ENCODE assay signal across 16 cellular contexts in genomic region chr6:15793826-15794225, GRCh38.
"Had no signal": no experiment of that assay in that cellular context is flagged by ENCODE, and none has a peak within 500 bp of the region (broad histone marks: within the 10 kb centered on the region; RNA-seq: fewer than 3 reads in every experiment).

No MANE protein-coding gene starts in this region.

- H3K27ac ChIP-seq: body of pancreas, colonic mucosa, epithelial cell of prostate, neural progenitor cell, stomach, vagina had no signal

- H3K27ac Mint-ChIP-seq: activated CD4-positive, alpha-beta T cell treated with anti-CD3 and anti-CD28 coated beads for 36 hours; activated naive CD4-positive, alpha-beta T cell treated with anti-CD3 and anti-CD28 coated beads for 36 hours; endodermal cell had no signal

- H3K9me3 ChIP-seq: body of pancreas, vagina had no signal

- H3K4me1 ChIP-seq: colonic mucosa, neural progenitor cell, vagina had no signal

- H3K27me3 Mint-ChIP-seq: progenitor cell of endocrine pancreas had no signal

- ATAC-seq: activated CD4-positive, alpha-beta T cell treated with anti-CD3 and anti-CD28 coated beads for 36 hours; body of pancreas had no signal

- H3K4me3 Mint-ChIP-seq: activated CD4-positive, alpha-beta T cell treated with anti-CD3 and anti-CD28 coated beads for 36 hours; activated naive CD4-positive, alpha-beta T cell treated with anti-CD3 and anti-CD28 coated beads for 36 hours; endodermal cell; neural progenitor cell had no signal

- DNase-seq: activated CD4-positive, alpha-beta T cell treated with anti-CD3 and anti-CD28 coated beads for 36 hours; activated CD4-positive, alpha-beta T cell treated with anti-CD3 and anti-CD28 coated beads, Interleukin-2, amount 50 U/mL, for 48 hours; activated naive CD4-positive, alpha-beta T cell treated with anti-CD3 and anti-CD28 coated beads for 36 hours; body of pancreas; central memory CD4-positive, alpha-beta T cell; colonic mucosa; midbrain; right cardiac atrium; stimulated activated CD4-positive, alpha-beta T cell treated with anti-CD3 and anti-CD28 coated beads, Interleukin-4, amount 100 ng/mL, for 1 hour; stomach had no signal

- H3K4me3 ChIP-seq: body of pancreas, colonic mucosa, neural progenitor cell, smooth muscle cell, stomach, vagina had no signal

- H3K36me3 ChIP-seq: colonic mucosa, neural progenitor cell, stomach, vagina had no signal

- H3K4me1 Mint-ChIP-seq: activated CD4-positive, alpha-beta T cell treated with anti-CD3 and anti-CD28 coated beads for 36 hours had no signal

- H3K27me3 ChIP-seq: body of pancreas, colonic mucosa, neural progenitor cell, stomach, vagina had no signal
